In genomic region chr22:37775785-37776638, GRCh38 we compare ENCODE assay signal across 10 cellular contexts. TPM values are rescaled to one million over a fixed set of nuclear protein-coding genes. Genes with fewer than 3 reads are reported as not detected.
A peak's percentile ranks its signal among the peaks of the same experiment; 100 is the strongest.
DNase-seq lines count a peak whose midpoint lies in the region; ATAC-seq, FAIRE-seq and TF ChIP-seq lines count a peak whose summit lies in the region.
"Had no signal": no experiment of that assay in that cellular context is flagged by ENCODE, and none has a peak within 500 bp of the region (broad histone marks: within the 10 kb centered on the region; RNA-seq: fewer than 3 reads in every experiment).

No MANE protein-coding gene starts in this region.

- H3K27me3 ChIP-seq in trophoblast cell (ENCODE audit: insufficient read depth, low read length): no peaks in the 10 kb centered on the region

- no peak overlapping the region for H2BK120ac ChIP-seq in trophoblast cell (ENCODE audit: insufficient read depth, low read length, poor library complexity)

- no peak overlapping the region for H4K8ac ChIP-seq in trophoblast cell (ENCODE audit: low read depth, low read length)

- peak overlapping the region; percentile 31 for H3K4me3 ChIP-seq in trophoblast cell (ENCODE audit: low read depth, low read length)

- no peak overlapping the region for H3K4ac ChIP-seq in trophoblast cell (ENCODE audit: low read depth, low read length)

- H3K9me3 ChIP-seq in trophoblast cell (ENCODE audit: insufficient read depth, low read depth, low read length): no peaks in the 10 kb centered on the region

- H2AFZ ChIP-seq in trophoblast cell (ENCODE audit: insufficient read depth, low read length, poor library complexity): no peak overlapping the region

- no peak overlapping the region for H3K4me2 ChIP-seq in trophoblast cell (ENCODE audit: low read length)

- peak overlapping the region; percentile 92 for H3K27ac ChIP-seq in C4-2B
- H3K27ac ChIP-seq in epithelial cell of prostate: peak overlapping the region; percentile 99
- H3K27ac ChIP-seq in trophoblast cell (ENCODE audit: low read depth, low read length): no peak overlapping the region

- H3K4me1 ChIP-seq in trophoblast cell (ENCODE audit: control insufficient read depth in 1 of 2, insufficient read depth in 2 of 2, low read length in 2 of 2): peaks cover 0 to 3% of the 10 kb centered on the region in 2 experiments

- CTCF ChIA-PET in GM10248 (lab: Yijun Ruan, JAX): interaction anchor here (1.0 to 1.7 kb wide), 2 partner anchors 23 to 168 kb away, joined by 3 to 6 read pairs; partner anchors contain the start of gene GGA1

- H3K79me1 ChIP-seq in trophoblast cell (ENCODE audit: low read length): no peaks in the 10 kb centered on the region

- H3K9ac ChIP-seq in trophoblast cell (ENCODE audit: low read length): no peak overlapping the region

- no peak overlapping the region for H2AK5ac ChIP-seq in trophoblast cell (ENCODE audit: low read length)

- no peaks in the 10 kb centered on the region for H3K79me2 ChIP-seq in trophoblast cell (ENCODE audit: control insufficient read depth, insufficient read depth, low read length, poor library complexity)

- no peak overlapping the region for H4K12ac ChIP-seq in trophoblast cell (ENCODE audit: low read depth, low read length)

- ATAC-seq in HG02870 (IDR thresholded peaks at IDR 0.05; ENCODE audit: unreplicated experiment): no peak

- DNase-seq in M059J (ENCODE audit: low read depth) (peak; percentile 71), epithelial cell of prostate (ENCODE audit: low read depth, low spot score) (peak; percentile 91), trophoblast cell (peak in 1 of 2 donors; percentile 6), Kasumi-1 (lab: John Stamatoyannopoulos, UW) (no peak), GM10248 (ENCODE audit: extremely low spot score) (no peak), HTR-8/SVneo (ENCODE audit: insufficient read length, low spot score) (no peak)
- DNase-seq: cortex of kidney; NK-92 treated with Interleukin-12 subunit alpha and Interleukin-12 subunit beta, amount 100 ng/mL, for 24 hours had no signal

- H3K23ac ChIP-seq in trophoblast cell (ENCODE audit: low read length): no peak overlapping the region

- POLR2A ChIA-PET in GM10248 (lab: Yijun Ruan, JAX): no interaction called here

- H3K36me3 ChIP-seq in trophoblast cell (ENCODE audit: control insufficient read depth in 1 of 2, insufficient read depth in 2 of 2, low read length in 2 of 2): peaks cover 39 to 40% of the 10 kb centered on the region in 2 experiments

- H2BK5ac ChIP-seq in trophoblast cell (ENCODE audit: low read depth, low read length, poor library complexity): no peak overlapping the region

- WGBS in trophoblast cell (ENCODE audit: extremely low coverage, insufficient coverage, insufficient read length): no CpG with 5 or more reads among the region's 17 CpGs

- no peak overlapping the region for H4K91ac ChIP-seq in trophoblast cell (ENCODE audit: low read depth, low read length)

- TF ChIP-seq CTCF in C4-2B (conservative IDR thresholded peaks at IDR 0.05) (no peak), GM10248 (IDR thresholded peaks at IDR 0.05; ENCODE audit: control extremely low read depth, extremely low read depth, low read depth, missing control alignments) (no peak)

- no peak for FAIRE-seq in HTR-8/SVneo (lab: Jason Lieb, UNC)

- H3K18ac ChIP-seq in trophoblast cell (ENCODE audit: low read length): no peak overlapping the region

- no peak overlapping the region for H3K14ac ChIP-seq in trophoblast cell (ENCODE audit: low read length)

- no peak overlapping the region for H2BK12ac ChIP-seq in trophoblast cell (ENCODE audit: low read length)

RNA-seq across cellular contexts. Expression of gene GCAT, which starts 31.7 kb away (rescaled TPM):
- 18.3 and 26.4 TPM in 2 replicates for total RNA-seq in M059J (2014; rRNA removed; shearing (Covaris generic))
- polyA plus RNA-seq in trophoblast cell (2013): 15.3 and 16.1 TPM in 2 replicates

RNA-seq across cellular contexts. Expression of gene GALR3, which starts 47.2 kb away (rescaled TPM):
- not detected in 2 replicates for total RNA-seq in M059J (2014; rRNA removed; shearing (Covaris generic))
- polyA plus RNA-seq in trophoblast cell (2013): not detected in 2 replicates

Comparison
In these comparisons a context has a peak if more than half of its experiments do, and no peak if none do; other contexts are left out.
1. DNase-seq: peak in M059J (single experiment) and epithelial cell of prostate (single experiment); none in Kasumi-1 (0 of 2), GM10248 (single experiment) and HTR-8/SVneo (single experiment).